ENCODE assay signal across 13 cellular contexts in genomic region chr22:49667236-49667635, GRCh38.
DNase-seq lines count a peak whose midpoint lies in the region; ATAC-seq and TF ChIP-seq lines count a peak whose summit lies in the region.
"Had no signal": no experiment of that assay in that cellular context is flagged by ENCODE, and none has a peak within 500 bp of the region (broad histone marks: within the 10 kb centered on the region; RNA-seq: fewer than 3 reads in every experiment).

No MANE protein-coding gene starts in this region.

- TF ChIP-seq EP300 in esophagus muscularis mucosa (IDR thresholded peaks at IDR 0.05) (no peak), stomach (IDR thresholded peaks at IDR 0.05) (no peak)

- peak overlapping the region; percentile 5 for H3K4me3 ChIP-seq in OCI-LY7 (ENCODE audit: low read depth, low read length, poor library complexity, severe bottlenecking)
- peak overlapping the region in 3 of 4 donors; percentile 9 to 15 (median 14) for H3K4me3 ChIP-seq in esophagus muscularis mucosa
- H3K4me3 ChIP-seq in gastrocnemius medialis = peak overlapping the region in 2 of 4 donors; percentile 6 to 36
- H3K4me3 ChIP-seq in stomach = peak overlapping the region in 1 of 4 donors; percentile 7
- H3K4me3 ChIP-seq: adrenal gland, lung had no signal

- intact Hi-C loops in OCI-LY7 (cut with micrococcal nuclease; ENCODE audit: unreplicated experiment) = loop anchor here (10.0 kb wide), 1 partner anchor 312 kb away; no protein-coding TSS in a partner anchor
- intact Hi-C loops in esophagus muscularis mucosa (cut with DNase I) = no loop called here
- intact Hi-C loops in gastrocnemius medialis (cut with DNase I; ENCODE audit: low total_unique reads) = no loop called here
- intact Hi-C loops in stomach (cut with DNase I; ENCODE audit: low total_unique reads) = no loop called here

- H3K9me3 ChIP-seq in OCI-LY7 (ENCODE audit: low read length) (no peaks in the 10 kb centered on the region), esophagus muscularis mucosa (no peaks in the 10 kb centered on the region), gastrocnemius medialis (no peaks in the 10 kb centered on the region), stomach (peaks cover 0 to 11% (median 4%) of the 10 kb centered on the region in 4 donors)
- H3K9me3 ChIP-seq: adrenal gland had no signal

- peaks cover 0 to 90% (median 23%) of the 10 kb centered on the region in 4 donors for H3K27me3 ChIP-seq in esophagus muscularis mucosa
- peaks cover 19 to 45% (median 30%) of the 10 kb centered on the region in 3 donors for H3K27me3 ChIP-seq in gastrocnemius medialis
- peaks cover 3 to 89% (median 70%) of the 10 kb centered on the region in 3 donors for H3K27me3 ChIP-seq in stomach

- no peak for TF ChIP-seq CTCF in OCI-LY7 (conservative IDR thresholded peaks at IDR 0.05; ENCODE audit: low read length)
- no peak for TF ChIP-seq CTCF in esophagus muscularis mucosa (IDR thresholded peaks at IDR 0.05)
- no peak for TF ChIP-seq CTCF in gastrocnemius medialis (IDR thresholded peaks at IDR 0.05 in 4 of 5, conservative IDR thresholded peaks at IDR 0.05 in 1 of 5)
- no peak for TF ChIP-seq CTCF in stomach (IDR thresholded peaks at IDR 0.05)

- peaks cover 28% of the 10 kb centered on the region for H3K4me1 Mint-ChIP-seq in activated CD4-positive, alpha-beta T cell treated with anti-CD3 and anti-CD28 coated beads, Interleukin-2, amount 10 ng/mL, durations not matched to agents 7 days and 5 days

- H3K79me2 ChIP-seq in OCI-LY7 (ENCODE audit: insufficient read depth, low read depth, low read length) = no peaks in the 10 kb centered on the region
- H3K79me2 ChIP-seq: parathyroid adenoma had no signal

- H3K27ac ChIP-seq in OCI-LY7 (ENCODE audit: low read depth, low read length, poor library complexity, severe bottlenecking) = no peak overlapping the region
- peak overlapping the region in 2 of 4 donors; percentile 31 to 43 for H3K27ac ChIP-seq in esophagus muscularis mucosa (replicated peaks in 1 of 4)
- H3K27ac ChIP-seq in gastrocnemius medialis = peak overlapping the region in 3 of 4 donors; percentile 52 to 72 (median 65)
- H3K27ac ChIP-seq in stomach = peak overlapping the region in 1 of 5 donors; percentile 31

- peak overlapping the region; percentile 50 for H3K4me3 Mint-ChIP-seq in activated CD4-positive, alpha-beta T cell treated with anti-CD3 and anti-CD28 coated beads, Interleukin-2, amount 10 ng/mL, durations not matched to agents 7 days and 5 days

- 36% methylated on average over 13 of the region's 13 CpGs for WGBS in esophagus muscularis mucosa
- WGBS in stomach, 5 donors = 25 to 46% (median 44%) methylated on average over 7 to 13 of the region's 13 CpGs

- in situ Hi-C loops in gastrocnemius medialis (cut with MboI; ENCODE audit: low sequenced_read_pairs in 4 of 4) = no loop called here

- H3K9me2 ChIP-seq in OCI-LY7 (ENCODE audit: insufficient read depth, low read length) = no peaks in the 10 kb centered on the region

- no peaks in the 10 kb centered on the region for H4K20me1 ChIP-seq in OCI-LY7 (ENCODE audit: insufficient read depth, low read length)

- CTCF ChIA-PET in activated CD4-positive, alpha-beta T cell treated with anti-CD3 and anti-CD28 coated beads, Interleukin-2, amount 10 ng/mL, durations not matched to agents 7 days and 5 days (lab: Charles Lee) = no interaction called here
- CTCF ChIA-PET in OCI-LY7 (lab: Charles Lee; ENCODE audit: unreplicated experiment) = no interaction called here

- peak overlapping the region; percentile 73 for H3K27ac Mint-ChIP-seq in activated CD4-positive, alpha-beta T cell treated with anti-CD3 and anti-CD28 coated beads, Interleukin-2, amount 10 ng/mL, durations not matched to agents 7 days and 5 days

- H3K27me3 Mint-ChIP-seq in activated CD4-positive, alpha-beta T cell treated with anti-CD3 and anti-CD28 coated beads, Interleukin-2, amount 10 ng/mL, durations not matched to agents 7 days and 5 days = peaks cover 27% of the 10 kb centered on the region

- peak in 1 of 2 donors; percentile 23 for ATAC-seq in gastrocnemius medialis

- peaks cover 3% of the 10 kb centered on the region for H3K36me3 Mint-ChIP-seq in activated CD4-positive, alpha-beta T cell treated with anti-CD3 and anti-CD28 coated beads, Interleukin-2, amount 10 ng/mL, durations not matched to agents 7 days and 5 days (ENCODE audit: low read depth)

- POLR2A ChIA-PET in activated CD4-positive, alpha-beta T cell treated with anti-CD3 and anti-CD28 coated beads, Interleukin-2, amount 10 ng/mL, durations not matched to agents 7 days and 5 days (lab: Charles Lee) = no interaction called here
- POLR2A ChIA-PET in OCI-LY7 (lab: Charles Lee) = interaction anchor here (0.6 to 1.3 kb wide), 5 partner anchors 10 to 768 kb away, joined by 3 read pairs; no protein-coding TSS in a partner anchor

- DNase-seq in activated CD4-positive, alpha-beta T cell treated with anti-CD3 and anti-CD28 coated beads, Interleukin-2, amount 10 ng/mL, durations not matched to agents 7 days and 5 days = peak; percentile 18
- DNase-seq in activated CD4-positive, alpha-beta T cell treated with anti-CD3 and anti-CD28 coated beads, Interleukin-2, amount 50 U/mL, for 4 hours = no peak
- DNase-seq in OCI-LY7 (ENCODE audit: low spot score) (peak; percentile 37), esophagus muscularis mucosa (ENCODE audit: extremely low spot score) (no peak), gastrocnemius medialis (no peak), stomach (no peak), DMS53 treated with DMSO at 0.1 percent for 48 hours (lab: John Stamatoyannopoulos, UW; ENCODE audit: unreplicated experiment) (no peak), kidney glomerular epithelial cell (lab: John Stamatoyannopoulos, UW) (no peak)
- DNase-seq: NCI-H1105 treated with DMSO at 0.1 percent for 48 hours, SIG-M5 had no signal

- H3K4me1 ChIP-seq in OCI-LY7 (ENCODE audit: insufficient read depth, low read length, poor library complexity, severe bottlenecking) (peaks cover 12% of the 10 kb centered on the region), esophagus muscularis mucosa (peaks cover 14 to 17% (median 16%) of the 10 kb centered on the region in 4 donors), gastrocnemius medialis (no peaks in the 10 kb centered on the region), stomach (peaks cover 7 to 19% (median 13%) of the 10 kb centered on the region in 4 donors)
- H3K4me1 ChIP-seq: adrenal gland, parathyroid adenoma had no signal

- no peaks in the 10 kb centered on the region for H3K36me3 ChIP-seq in OCI-LY7 (ENCODE audit: insufficient read depth, low read length)
- H3K36me3 ChIP-seq in esophagus muscularis mucosa = no peaks in the 10 kb centered on the region
- no peaks in the 10 kb centered on the region for H3K36me3 ChIP-seq in gastrocnemius medialis
- no peaks in the 10 kb centered on the region for H3K36me3 ChIP-seq in stomach
- H3K36me3 ChIP-seq: adrenal gland had no signal

- no TSS peak for BruUV-seq in OCI-LY7 (replicated peaks; lab: Mats Ljungman, UMichigan)

- H2AFZ ChIP-seq in OCI-LY7 (ENCODE audit: low read length) = no peak overlapping the region
- H2AFZ ChIP-seq: parathyroid adenoma had no signal

- TF ChIP-seq POLR2A in esophagus muscularis mucosa (IDR thresholded peaks at IDR 0.05; ENCODE audit: low read depth) (no peak), gastrocnemius medialis (IDR thresholded peaks at IDR 0.05) (no peak), stomach (IDR thresholded peaks at IDR 0.05) (no peak)

- peaks cover 6% of the 10 kb centered on the region for H3K9me3 Mint-ChIP-seq in activated CD4-positive, alpha-beta T cell treated with anti-CD3 and anti-CD28 coated beads, Interleukin-2, amount 10 ng/mL, durations not matched to agents 7 days and 5 days

- peak overlapping the region; percentile 50 for H3K4me2 ChIP-seq in OCI-LY7 (ENCODE audit: low read length)

Comparison
In these comparisons a context has a peak if more than half of its experiments do, and no peak if none do; other contexts are left out.
1. DNase-seq: peak in activated CD4-positive, alpha-beta T cell treated with anti-CD3 and anti-CD28 coated beads, Interleukin-2, amount 10 ng/mL, durations not matched to agents 7 days and 5 days (single experiment) and OCI-LY7 (single experiment); none in activated CD4-positive, alpha-beta T cell treated with anti-CD3 and anti-CD28 coated beads, Interleukin-2, amount 50 U/mL, for 4 hours (0 of 2), esophagus muscularis mucosa (single experiment), gastrocnemius medialis (0 of 2), stomach (single experiment), DMS53 treated with DMSO at 0.1 percent for 48 hours (single experiment) and kidney glomerular epithelial cell (single experiment).